Comparison of ENCODE assay signal across 27 cellular contexts in genomic region chr1:197986817-197987216, GRCh38.
"Had no signal": no experiment of that assay in that cellular context is flagged by ENCODE, and none has a peak within 500 bp of the region (broad histone marks: within the 10 kb centered on the region; RNA-seq: fewer than 3 reads in every experiment).

No MANE protein-coding gene starts in this region.

- H3K4me3 ChIP-seq: adrenal gland, body of pancreas, colonic mucosa, esophagus squamous epithelium, gastroesophageal sphincter had no signal

- ATAC-seq: activated CD4-positive, alpha-beta T cell treated with anti-CD3 and anti-CD28 coated beads for 36 hours; activated CD8-positive, alpha-beta memory T cell treated with anti-CD3 and anti-CD28 coated beads, Interleukin-2, amount 10 ng/mL, durations not matched to agents 7 days and 5 days; activated CD8-positive, alpha-beta T cell treated with anti-CD3 and anti-CD28 coated beads, Interleukin-2, amount 10 ng/mL, durations not matched to agents 7 days and 5 days; activated naive CD8-positive, alpha-beta T cell treated with anti-CD3 and anti-CD28 coated beads, Interleukin-2, amount 50 U/mL, for 24 hours; body of pancreas; gastroesophageal sphincter had no signal

- H3K27ac ChIP-seq: adrenal gland, body of pancreas, colonic mucosa, epithelial cell of prostate, esophagus squamous epithelium, gastroesophageal sphincter had no signal

- H3K36me3 ChIP-seq: adrenal gland, colonic mucosa, esophagus squamous epithelium, gastroesophageal sphincter had no signal

- H3K9me3 ChIP-seq: adrenal gland, body of pancreas, colonic mucosa, esophagus squamous epithelium, gastroesophageal sphincter had no signal

- H3K4me1 ChIP-seq: adrenal gland, body of pancreas, colonic mucosa, esophagus squamous epithelium, gastroesophageal sphincter had no signal

- H3K27me3 ChIP-seq: adrenal gland, body of pancreas, colonic mucosa, esophagus squamous epithelium, gastroesophageal sphincter had no signal

- DNase-seq: activated CD4-positive, alpha-beta memory T cell treated with anti-CD3 and anti-CD28 coated beads for 36 hours; activated CD4-positive, alpha-beta T cell treated with anti-CD3 and anti-CD28 coated beads for 36 hours; activated CD4-positive, alpha-beta T cell treated with anti-CD3 and anti-CD28 coated beads, Interleukin-2, amount 10 ng/mL, durations not matched to agents 24 days and 14 days; activated CD4-positive, CD25-positive, alpha-beta regulatory T cell; activated CD4-positive, CD25-positive, alpha-beta regulatory T cell treated with anti-CD3 and anti-CD28 coated beads, Interleukin-2, amount 50 U/mL, for 72 hours; activated CD8-positive, alpha-beta memory T cell treated with anti-CD3 and anti-CD28 coated beads, Interleukin-2, amount 10 ng/mL, durations not matched to agents 7 days and 5 days; activated CD8-positive, alpha-beta memory T cell treated with anti-CD3 and anti-CD28 coated beads, Interleukin-2, amount 50 U/mL, for 4 hours; activated CD8-positive, alpha-beta T cell treated with anti-CD3 and anti-CD28 coated beads, Interleukin-2, amount 10 ng/mL, durations not matched to agents 7 days and 5 days; activated effector memory CD4-positive, alpha-beta T cell treated with anti-CD3 and anti-CD28 coated beads, Interleukin-2, amount 50 U/mL, for 16 hours; activated naive CD4-positive, alpha-beta T cell treated with anti-CD3 and anti-CD28 coated beads for 36 hours; activated naive CD8-positive, alpha-beta T cell treated with anti-CD3 and anti-CD28 coated beads for 36 hours; activated naive CD8-positive, alpha-beta T cell treated with anti-CD3 and anti-CD28 coated beads, Interleukin-2, amount 50 U/mL, for 24 hours; activated T-cell treated with anti-CD3 and anti-CD28 coated beads, Interleukin-2, amount 50 U/mL, for 1 hour; activated T-cell treated with anti-CD3 and anti-CD28 coated beads, Interleukin-2, amount 50 U/mL, for 48 hours; adrenal gland; amygdala; aorta; body of pancreas; central memory CD4-positive, alpha-beta T cell; cerebellar nuclear complex; colonic mucosa; effector CD8-positive, alpha-beta T cell; esophagus squamous epithelium; foreskin melanocyte; T-helper 2 cell had no signal
